8 cellular contexts compared by ENCODE assay signal in genomic region chr17:7035591-7036368, GRCh38.
A peak's percentile ranks its signal among the peaks of the same experiment; 100 is the strongest.
DNase-seq lines count a peak whose midpoint lies in the region; ATAC-seq and FAIRE-seq lines count a peak whose summit lies in the region.

A gene with protein sequence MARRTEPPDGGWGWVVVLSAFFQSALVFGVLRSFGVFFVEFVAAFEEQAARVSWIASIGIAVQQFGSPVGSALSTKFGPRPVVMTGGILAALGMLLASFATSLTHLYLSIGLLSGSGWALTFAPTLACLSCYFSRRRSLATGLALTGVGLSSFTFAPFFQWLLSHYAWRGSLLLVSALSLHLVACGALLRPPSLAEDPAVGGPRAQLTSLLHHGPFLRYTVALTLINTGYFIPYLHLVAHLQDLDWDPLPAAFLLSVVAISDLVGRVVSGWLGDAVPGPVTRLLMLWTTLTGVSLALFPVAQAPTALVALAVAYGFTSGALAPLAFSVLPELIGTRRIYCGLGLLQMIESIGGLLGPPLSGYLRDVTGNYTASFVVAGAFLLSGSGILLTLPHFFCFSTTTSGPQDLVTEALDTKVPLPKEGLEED (plus strand): TSS chr17:7036015. CDS start chr17:7036383, 368 bp downstream.

- DNase-seq in AG20443 (ENCODE audit: low spot score), result peak; percentile 99
- DNase-seq in NCI-H446 (lab: John Stamatoyannopoulos, UW), result peak; percentile 70 to 84
- DNase-seq in activated CD4-positive, CD25-positive, alpha-beta regulatory T cell treated with anti-CD3 and anti-CD28 coated beads, Interleukin-2, amount 50 U/mL, for 72 hours, result peak; percentile 96
- DNase-seq in cerebellar nuclear complex (lab: John Stamatoyannopoulos, UW), result peak; percentile 77 to 90
- DNase-seq in stimulated activated CD4-positive, alpha-beta T cell treated with anti-CD3 and anti-CD28 coated beads, Interleukin-12 subunit alpha, Interleukin-12 subunit beta, amount 100 ng/mL, for 4 hours, result peak; percentile 97

- peak; percentile 92 for FAIRE-seq in islet of Langerhans (lab: Jason Lieb, UNC)

- ATAC-seq in GM19043 (IDR thresholded peaks at IDR 0.05; ENCODE audit: low read depth, unreplicated experiment), result peak; percentile 89
- ATAC-seq in HG03354 (IDR thresholded peaks at IDR 0.05; ENCODE audit: poor library complexity, severe bottlenecking, unreplicated experiment), result peak; percentile 91

Comparison
In these comparisons a context has a peak if more than half of its experiments do, and no peak if none do; other contexts are left out.
1. Peak in every context shown above with its lines: DNase-seq and ATAC-seq.